ENCODE assay signal across 12 cellular contexts in the genomic region with DNA sequence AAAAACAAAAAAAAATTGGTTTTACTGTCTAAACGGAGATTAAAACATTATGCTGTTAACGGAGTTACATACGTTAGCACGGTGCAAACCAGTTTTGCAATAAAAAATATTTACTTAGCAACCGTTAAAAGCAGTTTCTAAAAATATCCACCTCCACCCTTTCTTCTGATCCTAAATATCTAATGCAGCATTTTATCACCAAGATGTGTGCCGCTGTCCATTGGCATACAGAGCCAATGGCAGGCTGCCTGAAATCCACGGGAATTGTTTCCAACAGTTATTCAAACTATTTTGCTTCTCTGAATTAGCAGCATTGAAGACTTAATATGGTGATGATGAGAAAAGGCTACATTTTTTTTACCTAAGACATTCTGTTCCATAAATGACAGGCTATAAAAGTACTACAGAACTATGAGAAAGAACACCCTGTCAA.
DNase-seq lines count a peak whose midpoint lies in the region; ATAC-seq and TF ChIP-seq lines count a peak whose summit lies in the region.
"Had no signal": no experiment of that assay in that cellular context is flagged by ENCODE, and none has a peak within 500 bp of the region (broad histone marks: within the 10 kb centered on the region; RNA-seq: fewer than 3 reads in every experiment).

No MANE protein-coding gene starts in this region.

- no peak overlapping the region for H3K4me3 ChIP-seq in AG10803 (ENCODE audit: low read length)
- H3K4me3 ChIP-seq in choroid plexus epithelial cell (ENCODE audit: low read depth, low read length), result no peak overlapping the region

- peak; percentile 89 for DNase-seq in AG10803 (ENCODE audit: low read depth)
- peak; percentile 50 for DNase-seq in NOMO-1 treated with DMSO at 0.1 percent for 48 hours (lab: John Stamatoyannopoulos, UW; ENCODE audit: unreplicated experiment)
- DNase-seq in choroid plexus epithelial cell (ENCODE audit: low read depth), result peak; percentile 69
- peak; percentile 10 for DNase-seq in midbrain (lab: John Stamatoyannopoulos, UW)
- no peak for DNase-seq in activated CD4-positive, alpha-beta T cell treated with anti-CD3 and anti-CD28 coated beads for 4 hours
- DNase-seq: activated gamma-delta T cell; C1 segment of cervical spinal cord; stimulated activated naive CD8-positive, alpha-beta T cell treated with anti-CD3 and anti-CD28 coated beads, Interleukin-15, Interleukin-2, amounts not matched to agents 100 U/mL and 50 U/mL, for 24 hours; WERI-Rb-1 had no signal

- no peak for ATAC-seq in GM18517 (IDR thresholded peaks at IDR 0.05; ENCODE audit: unreplicated experiment)
- ATAC-seq in HG03571 (IDR thresholded peaks at IDR 0.05; ENCODE audit: unreplicated experiment), result no peak
- ATAC-seq in HG03159 (IDR thresholded peaks at IDR 0.05; ENCODE audit: unreplicated experiment), result no peak
- ATAC-seq: stimulated activated naive CD8-positive, alpha-beta T cell treated with anti-CD3 and anti-CD28 coated beads, Interleukin-15, Interleukin-2, amounts not matched to agents 100 U/mL and 50 U/mL, for 24 hours had no signal

- no peak for TF ChIP-seq CTCF in AG10803 (conservative IDR thresholded peaks at IDR 0.05; ENCODE audit: low read length)
- no peak for TF ChIP-seq CTCF in choroid plexus epithelial cell (conservative IDR thresholded peaks at IDR 0.05; ENCODE audit: low read depth, low read length)

Comparison
In these comparisons a context has a peak if more than half of its experiments do, and no peak if none do; other contexts are left out.
1. DNase-seq: peak in AG10803 (single experiment), NOMO-1 treated with DMSO at 0.1 percent for 48 hours (single experiment), choroid plexus epithelial cell (single experiment) and midbrain (single experiment); none in activated CD4-positive, alpha-beta T cell treated with anti-CD3 and anti-CD28 coated beads for 4 hours (0 of 2).